ENCODE assay signal across 1 cellular context in genomic region chr21:44929242-44929798, GRCh38.
TF ChIP-seq lines count a peak whose summit lies in the region.

No MANE protein-coding gene starts in this region.

TF ChIP-seq in H1, 55 proteins besides CTCF, POLR2A, EP300 and RAD21:
- TF ChIP-seq GABPA (IDR thresholded peaks at IDR 0.05; ENCODE audit: borderline replicate concordance, insufficient read depth, low read length) (no peak), CHD2 (IDR thresholded peaks at IDR 0.05; ENCODE audit: low read length) (no peak), RNF2 (IDR thresholded peaks at IDR 0.05; ENCODE audit: borderline replicate concordance, low read depth, low read length, missing control alignments, poor library complexity, severe bottlenecking) (no peak), ASH2L (IDR thresholded peaks at IDR 0.05; ENCODE audit: low read length) (no peak)
- TF ChIP-seq, protein P1, sequence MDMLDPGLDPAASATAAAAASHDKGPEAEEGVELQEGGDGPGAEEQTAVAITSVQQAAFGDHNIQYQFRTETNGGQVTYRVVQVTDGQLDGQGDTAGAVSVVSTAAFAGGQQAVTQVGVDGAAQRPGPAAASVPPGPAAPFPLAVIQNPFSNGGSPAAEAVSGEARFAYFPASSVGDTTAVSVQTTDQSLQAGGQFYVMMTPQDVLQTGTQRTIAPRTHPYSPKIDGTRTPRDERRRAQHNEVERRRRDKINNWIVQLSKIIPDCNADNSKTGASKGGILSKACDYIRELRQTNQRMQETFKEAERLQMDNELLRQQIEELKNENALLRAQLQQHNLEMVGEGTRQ (IDR thresholded peaks at IDR 0.05; ENCODE audit: low read length): no peak
